ENCODE assay signal across 29 cellular contexts in genomic region chr2:57207191-57207590, GRCh38.
"Had no signal": no experiment of that assay in that cellular context is flagged by ENCODE, and none has a peak within 500 bp of the region (broad histone marks: within the 10 kb centered on the region; RNA-seq: fewer than 3 reads in every experiment).

No MANE protein-coding gene starts in this region.

- H3K27ac ChIP-seq: SK-N-MC, VCaP had no signal

- H3K27ac Mint-ChIP-seq: activated CD4-positive, alpha-beta memory T cell treated with anti-CD3 and anti-CD28 coated beads for 36 hours; activated CD4-positive, alpha-beta T cell treated with anti-CD3 and anti-CD28 coated beads, Interleukin-2, amount 10 ng/mL, durations not matched to agents 7 days and 5 days; activated naive CD4-positive, alpha-beta T cell treated with anti-CD3 and anti-CD28 coated beads for 36 hours; activated naive CD8-positive, alpha-beta T cell; activated T-helper 17 cell treated with anti-CD3 and anti-CD28 coated beads, Interleukin-2, amount 50 U/mL, for 72 hours; T-cell had no signal

- H3K4me1 Mint-ChIP-seq: activated CD4-positive, alpha-beta T cell treated with anti-CD3 and anti-CD28 coated beads, Interleukin-2, amount 10 ng/mL, durations not matched to agents 7 days and 5 days; activated T-helper 17 cell treated with anti-CD3 and anti-CD28 coated beads, Interleukin-2, amount 50 U/mL, for 72 hours; T-cell had no signal

- ATAC-seq: activated T-helper 17 cell treated with anti-CD3 and anti-CD28 coated beads, Interleukin-2, amount 50 U/mL, for 72 hours; Panc1; Right ventricle myocardium inferior; T-cell had no signal

- H3K27me3 Mint-ChIP-seq: activated CD4-positive, alpha-beta memory T cell treated with anti-CD3 and anti-CD28 coated beads for 36 hours; activated CD4-positive, alpha-beta T cell treated with anti-CD3 and anti-CD28 coated beads, Interleukin-2, amount 10 ng/mL, durations not matched to agents 7 days and 5 days; activated naive CD8-positive, alpha-beta T cell; activated T-helper 17 cell treated with anti-CD3 and anti-CD28 coated beads, Interleukin-2, amount 50 U/mL, for 72 hours; T-cell had no signal

- H3K4me3 ChIP-seq: SK-N-MC had no signal

- H3K4me3 Mint-ChIP-seq: activated CD4-positive, alpha-beta memory T cell treated with anti-CD3 and anti-CD28 coated beads for 36 hours; activated CD4-positive, alpha-beta T cell treated with anti-CD3 and anti-CD28 coated beads, Interleukin-2, amount 10 ng/mL, durations not matched to agents 7 days and 5 days; activated naive CD4-positive, alpha-beta T cell treated with anti-CD3 and anti-CD28 coated beads for 36 hours; activated naive CD8-positive, alpha-beta T cell; activated T-helper 17 cell treated with anti-CD3 and anti-CD28 coated beads, Interleukin-2, amount 50 U/mL, for 72 hours; T-cell had no signal

- H3K36me3 Mint-ChIP-seq: activated CD4-positive, alpha-beta memory T cell treated with anti-CD3 and anti-CD28 coated beads for 36 hours; activated naive CD8-positive, alpha-beta T cell; T-cell had no signal

- DNase-seq: activated CD4-positive, alpha-beta memory T cell treated with anti-CD3 and anti-CD28 coated beads for 36 hours; activated CD4-positive, alpha-beta T cell treated with anti-CD3 and anti-CD28 coated beads, Interleukin-2, amount 10 ng/mL, durations not matched to agents 7 days and 5 days; activated CD4-positive, CD25-positive, alpha-beta regulatory T cell; activated CD8-positive, alpha-beta memory T cell treated with anti-CD3 and anti-CD28 coated beads for 24 hours; activated gamma-delta T cell; activated naive CD4-positive, alpha-beta T cell treated with anti-CD3 and anti-CD28 coated beads for 36 hours; activated T-cell treated with anti-CD3 and anti-CD28 coated beads, Interleukin-2, amount 50 U/mL, for 48 hours; anterior cingulate cortex; Kasumi-1; KBM-7; NCI-H1092; NCI-H1417; NCI-H1930; NCI-H2171; NCI-H345; NCI-H510A; NCI-H69; NK-92 treated with Interleukin-12 subunit alpha and Interleukin-12 subunit beta, amount 100 ng/mL, for 24 hours; OCI-M1; RPMI8226; T-cell; T-helper 2 cell; T1000 had no signal
